Comparison of ENCODE assay signal across 10 cellular contexts in the genomic region with DNA sequence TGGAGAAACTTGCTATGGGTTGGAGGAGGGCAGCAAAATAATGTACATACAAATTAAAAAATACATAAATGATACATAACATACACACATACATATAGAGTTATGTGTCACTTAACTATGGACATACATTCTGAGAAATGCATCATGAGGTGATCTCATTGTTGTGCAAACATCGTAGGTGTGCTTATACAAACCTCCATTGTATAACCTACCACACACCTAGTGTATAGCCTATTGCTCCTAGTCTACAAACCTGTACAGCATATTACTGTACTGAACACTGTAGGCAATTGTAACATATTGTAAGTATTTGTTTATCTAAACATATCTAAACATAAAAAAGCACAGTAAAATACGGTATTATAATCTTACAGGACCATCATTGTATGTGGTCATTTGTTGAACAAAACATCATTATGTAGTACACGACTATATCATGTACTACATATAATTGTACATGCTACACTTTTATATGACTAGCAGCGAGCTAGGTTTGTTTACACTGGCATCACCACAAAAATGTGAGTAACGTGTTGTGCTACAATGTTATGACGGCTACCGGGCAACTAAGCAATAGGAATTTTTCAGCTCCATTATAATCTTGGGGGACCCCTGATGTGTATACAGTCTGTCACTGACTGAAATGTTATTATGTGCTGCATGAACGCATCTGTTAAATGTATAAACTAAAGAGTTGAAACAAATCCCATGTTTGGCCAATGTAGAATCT. TPM values are rescaled to one million over a fixed set of nuclear protein-coding genes. Genes with fewer than 3 reads are reported as not detected.
DNase-seq lines count a peak whose midpoint lies in the region; ATAC-seq and TF ChIP-seq lines count a peak whose summit lies in the region.
"Had no signal": no experiment of that assay in that cellular context is flagged by ENCODE, and none has a peak within 500 bp of the region (broad histone marks: within the 10 kb centered on the region; RNA-seq: fewer than 3 reads in every experiment).

No MANE protein-coding gene starts in this region.

- H3K4me3 ChIP-seq in LNCaP clone FGC (ENCODE audit: low read depth, low read length) (no peak overlapping the region), epithelial cell of esophagus (ENCODE audit: low read length) (no peak overlapping the region), hepatocyte (no peak overlapping the region)
- H3K4me3 ChIP-seq: thoracic aorta had no signal

- no peaks in the 10 kb centered on the region for H3K79me2 ChIP-seq in hepatocyte

- no peak overlapping the region for H3K27ac ChIP-seq in hepatocyte
- H3K27ac ChIP-seq: thoracic aorta had no signal

- WGBS in hepatocyte (ENCODE audit: low lambda C conversion rate, missing lambda C conversion rate): 56% methylated on average over 8 of the region's 8 CpGs

- no peaks in the 10 kb centered on the region for H4K20me1 ChIP-seq in hepatocyte (ENCODE audit: insufficient read depth, poor library complexity, severe bottlenecking)

- H3K9me2 ChIP-seq in hepatocyte (replicated peaks; ENCODE audit: insufficient read depth): no peaks in the 10 kb centered on the region

- no peaks in the 10 kb centered on the region for H3K9me3 ChIP-seq in hepatocyte (ENCODE audit: low read depth)
- H3K9me3 ChIP-seq: thoracic aorta had no signal

- H3K27me3 ChIP-seq in hepatocyte: no peaks in the 10 kb centered on the region

- H3K4me1 ChIP-seq in hepatocyte (ENCODE audit: insufficient read depth): no peaks in the 10 kb centered on the region

- TF ChIP-seq CTCF in LNCaP clone FGC (IDR thresholded peaks at IDR 0.05; ENCODE audit: control insufficient read depth, extremely low read depth, insufficient read depth): no peak
- TF ChIP-seq CTCF in epithelial cell of esophagus (IDR thresholded peaks at IDR 0.05; ENCODE audit: insufficient read depth, low read depth, low read length, missing control alignments): no peak
- TF ChIP-seq CTCF in hepatocyte (IDR thresholded peaks at IDR 0.05; ENCODE audit: poor library complexity): no peak

- ATAC-seq in GM19023 (IDR thresholded peaks at IDR 0.05; ENCODE audit: unreplicated experiment) (no peak), GM21423 (IDR thresholded peaks at IDR 0.05; ENCODE audit: unreplicated experiment) (no peak)

- H2AFZ ChIP-seq in hepatocyte: no peak overlapping the region

- no peaks in the 10 kb centered on the region for H3K36me3 ChIP-seq in hepatocyte (replicated peaks; ENCODE audit: insufficient read depth, low read depth)
- H3K36me3 ChIP-seq: thoracic aorta had no signal

- peak overlapping the region; percentile 12 for H3K4me2 ChIP-seq in hepatocyte

- DNase-seq in AG08396 (ENCODE audit: low spot score): peak; percentile 65
- peak; percentile 80 for DNase-seq in LNCaP clone FGC (ENCODE audit: low read depth)
- DNase-seq in epithelial cell of esophagus (ENCODE audit: low read depth): peak; percentile 74
- peak; percentile 9 for DNase-seq in hepatocyte (ENCODE audit: low spot score)
- DNase-seq in NCI-H774 (lab: John Stamatoyannopoulos, UW): no peak
- no peak for DNase-seq in putamen (ENCODE audit: low spot score)
- DNase-seq: activated naive CD4-positive, alpha-beta T cell treated with anti-CD3 and anti-CD28 coated beads, Interleukin-2, amount 10 ng/mL, durations not matched to agents 7 days and 5 days had no signal

RNA-seq across cellular contexts. Expression of gene ITGB3BP, which starts 35.5 kb away (rescaled TPM):
- 27.7 and 28.5 TPM in 2 replicates for total RNA-seq in hepatocyte
- polyA plus RNA-seq in hepatocyte: 14.6 and 24.1 TPM in 2 replicates

RNA-seq across cellular contexts. Expression of gene EFCAB7, which starts 35.8 kb away (rescaled TPM):
- total RNA-seq in hepatocyte: 4.9 and 7.9 TPM in 2 replicates
- polyA plus RNA-seq in hepatocyte: 4.3 and 4.8 TPM in 2 replicates

Comparison
In these comparisons a context has a peak if more than half of its experiments do, and no peak if none do; other contexts are left out.
1. DNase-seq: peak in AG08396 (single experiment), LNCaP clone FGC (single experiment), epithelial cell of esophagus (single experiment) and hepatocyte (single experiment); none in NCI-H774 (single experiment) and putamen (single experiment).